Comparison of ENCODE assay signal across 1 cellular context in genomic region chr1:151037032-151037431, GRCh38.
A peak's percentile ranks its signal among the peaks of the same experiment; 100 is the strongest.
TF ChIP-seq lines count a peak whose summit lies in the region.

No MANE protein-coding gene starts in this region.

TF ChIP-seq in WTC11, 78 proteins besides CTCF, POLR2A, EP300 and RAD21:
- peak; percentile 30 for TF ChIP-seq PRDM15 (CRISPR knock-in tag; IDR thresholded peaks at IDR 0.05)
- TF ChIP-seq NR2C2 (CRISPR knock-in tag; IDR thresholded peaks at IDR 0.05): no peak
